8 cellular contexts compared by ENCODE assay signal in genomic region chr5:96661841-96662724, GRCh38. TPM values are rescaled to one million over a fixed set of nuclear protein-coding genes. Genes with fewer than 3 reads are reported as not detected.
DNase-seq lines count a peak whose midpoint lies in the region; ATAC-seq, FAIRE-seq and TF ChIP-seq lines count a peak whose summit lies in the region.

Gene CAST (plus strand): TSS chr5:96662376. CDS start chr5:96662423, 47 bp downstream.

- POLR2A ChIA-PET in activated CD8-positive, alpha-beta T cell treated with anti-CD3 and anti-CD28 coated beads for 36 hours (lab: Charles Lee), result interaction anchor here (0.7 to 2.5 kb wide), 13 partner anchors 8 to 208 kb away, joined by 3 to 15 read pairs (median 4); no protein-coding TSS in a partner anchor

- DNase-seq in A172 (ENCODE audit: low spot score) (peak; percentile 93), GM18507 (ENCODE audit: extremely low spot score, insufficient read length, low read depth) (peak; percentile 72), NCI-H510A treated with DMSO at 0.1 percent for 48 hours (lab: John Stamatoyannopoulos, UW) (peak; percentile 63), medulla oblongata (ENCODE audit: extremely low spot score) (peak; percentile 74)
- DNase-seq in activated CD8-positive, alpha-beta T cell treated with anti-CD3 and anti-CD28 coated beads for 36 hours, result peak; percentile 89
- DNase-seq in stimulated activated CD8-positive, alpha-beta memory T cell treated with anti-CD3 and anti-CD28 coated beads, Interleukin-12 subunit alpha, Interleukin-12 subunit beta, amount 100 ng/mL, for 24 hours (ENCODE audit: extremely low read depth), result peak; percentile 57

- H3K27ac Mint-ChIP-seq in activated CD8-positive, alpha-beta T cell treated with anti-CD3 and anti-CD28 coated beads for 36 hours, result peak within 1 kb of the TSS; percentile 99

- CTCF ChIA-PET in activated CD8-positive, alpha-beta T cell treated with anti-CD3 and anti-CD28 coated beads for 36 hours (lab: Charles Lee), result interaction anchor here (0.9 to 1.6 kb wide), 4 partner anchors 23 to 803 kb away, joined by 3 to 11 read pairs (median 3); no protein-coding TSS in a partner anchor

- H3K27ac ChIP-seq in ectodermal cell (ENCODE audit: insufficient read depth, low read depth, low read length, poor library complexity, severe bottlenecking), result peak within 1 kb of the TSS; percentile 6

- H3K9me3 ChIP-seq in ectodermal cell (ENCODE audit: control insufficient read depth, low read length), result no peaks in the 10 kb centered on the region

- intact Hi-C loops in activated CD8-positive, alpha-beta T cell treated with anti-CD3 and anti-CD28 coated beads for 36 hours (cut with micrococcal nuclease), result loop anchor here (5.0 kb wide), 2 partner anchors 40 to 520 kb away; partner anchors contain the start of gene RIOK2

- no peaks in the 10 kb centered on the region for H3K36me3 Mint-ChIP-seq in activated CD8-positive, alpha-beta T cell treated with anti-CD3 and anti-CD28 coated beads for 36 hours (ENCODE audit: low read depth)

- peak; percentile 50 for ATAC-seq in HG02973 (IDR thresholded peaks at IDR 0.05; ENCODE audit: unreplicated experiment)
- ATAC-seq in activated CD8-positive, alpha-beta T cell treated with anti-CD3 and anti-CD28 coated beads for 36 hours, result peak; percentile 76

- peaks cover 47% of the 10 kb centered on the region for H3K4me1 Mint-ChIP-seq in activated CD8-positive, alpha-beta T cell treated with anti-CD3 and anti-CD28 coated beads for 36 hours (ENCODE audit: low read depth)

- no peaks in the 10 kb centered on the region for H3K9me3 Mint-ChIP-seq in activated CD8-positive, alpha-beta T cell treated with anti-CD3 and anti-CD28 coated beads for 36 hours

- peak within 1 kb of the TSS; percentile 76 for H3K4me3 ChIP-seq in ectodermal cell (ENCODE audit: insufficient read depth, low read depth, low read length)

- peak; percentile 91 for FAIRE-seq in GM18507 (lab: Jason Lieb, UNC)

- 0 to 1% methylated on average over 77 of the region's 77 CpGs for WGBS in ectodermal cell, 2 experiments

- peaks cover 5% of the 10 kb centered on the region for H3K4me1 ChIP-seq in ectodermal cell (ENCODE audit: control insufficient read depth, insufficient read depth, low read length)

- H3K4me3 Mint-ChIP-seq in activated CD8-positive, alpha-beta T cell treated with anti-CD3 and anti-CD28 coated beads for 36 hours, result peak within 1 kb of the TSS; percentile 99

- H3K27me3 ChIP-seq in ectodermal cell (ENCODE audit: control insufficient read depth, insufficient read depth, low read length, poor library complexity, severe bottlenecking), result peaks cover 42% of the 10 kb centered on the region

- no peak for TF ChIP-seq CTCF in activated CD8-positive, alpha-beta T cell treated with anti-CD3 and anti-CD28 coated beads for 36 hours (IDR thresholded peaks at IDR 0.05)

- H3K36me3 ChIP-seq in ectodermal cell (ENCODE audit: control insufficient read depth, insufficient read depth, low read length), result no peaks in the 10 kb centered on the region

- H3K27me3 Mint-ChIP-seq in activated CD8-positive, alpha-beta T cell treated with anti-CD3 and anti-CD28 coated beads for 36 hours, result peaks cover 6% of the 10 kb centered on the region

RNA-seq across cellular contexts. Expression of gene CAST, which starts in this region (rescaled TPM):
- total RNA-seq in A172 (2014; rRNA removed; shearing (Covaris generic)), result 166 and 225 TPM in 2 replicates
- total RNA-seq in activated CD8-positive, alpha-beta T cell treated with anti-CD3 and anti-CD28 coated beads for 36 hours, result 100 to 1,000 TPM; 124 to 131 TPM
- polyA plus RNA-seq in ectodermal cell (2013, experiment 1 of 4), result 79.0 TPM
- polyA plus RNA-seq in ectodermal cell (2013, experiment 2 of 4), result 74.8 TPM
- polyA plus RNA-seq in ectodermal cell (2013, experiment 3 of 4), result 68.0 TPM
- polyA plus RNA-seq in ectodermal cell (2013, experiment 4 of 4), result 70.8 TPM

Comparison
In these comparisons a context has a peak if more than half of its experiments do, and no peak if none do; other contexts are left out.
1. Peak in every context shown above with its lines: DNase-seq, ATAC-seq, H3K4me3 ChIP-seq and H3K27ac ChIP-seq.